18 cellular contexts compared by ENCODE assay signal in genomic region chr19:5232798-5233505, GRCh38.
DNase-seq lines count a peak whose midpoint lies in the region; ATAC-seq, FAIRE-seq and TF ChIP-seq lines count a peak whose summit lies in the region.
"Had no signal": no experiment of that assay in that cellular context is flagged by ENCODE, and none has a peak within 500 bp of the region (broad histone marks: within the 10 kb centered on the region; RNA-seq: fewer than 3 reads in every experiment).

No MANE protein-coding gene starts in this region.

- H3K4me3 ChIP-seq in HepG2 (replicated peaks in 1 of 3; ENCODE audit: insufficient read depth in 1 of 3, low read depth in 2 of 3, low read length in 3 of 3) (no peak overlapping the region), right lobe of liver (no peak overlapping the region)
- H3K4me3 ChIP-seq: Peyer's patch had no signal

- H3K36me3 ChIP-seq in HepG2 (replicated peaks in 1 of 2; ENCODE audit: control insufficient read depth in 1 of 2, insufficient read depth in 2 of 2, low read length in 2 of 2), result no peaks in the 10 kb centered on the region; a peak in 1 of 5 replicates
- H3K36me3 ChIP-seq in right lobe of liver, result no peaks in the 10 kb centered on the region
- H3K36me3 ChIP-seq: Peyer's patch had no signal

- no TSS peak for BruUV-seq in HepG2 (replicated peaks; lab: Mats Ljungman, UMichigan)

- TF ChIP-seq CTCF in HepG2 (CRISPR knock-in tag; IDR thresholded peaks at IDR 0.05) (no peak), right lobe of liver (IDR thresholded peaks at IDR 0.05) (no peak)

- H3K9ac ChIP-seq in HepG2 (ENCODE audit: insufficient read depth, low read depth, low read length), result no peak overlapping the region

- intact Hi-C loops in HepG2 (cut with micrococcal nuclease; ENCODE audit: unreplicated experiment), result no loop called here
- intact Hi-C loops in right lobe of liver (cut with DNase I), result no loop called here

- no peak overlapping the region for H3K4me2 ChIP-seq in HepG2 (ENCODE audit: low read depth, low read length)

- DNase-seq in DMS 273 (lab: John Stamatoyannopoulos, UW; ENCODE audit: unreplicated experiment) (peak; percentile 30), DMS 273 treated with DMSO at 0.1 percent for 48 hours (lab: John Stamatoyannopoulos, UW) (no peak), HepG2 (ENCODE audit: low spot score) (no peak), right lobe of liver (no peak), SK-MEL-5 (ENCODE audit: low read depth, low spot score) (peak; percentile 5), SIG-M5 (lab: John Stamatoyannopoulos, UW) (no peak)
- DNase-seq: DMS79, H7, IMR-90, NCI-H1048, NCI-H1694, NCI-H2029 treated with DMSO at 0.1 percent for 48 hours, NCI-H524 treated with DMSO at 0.1 percent for 48 hours, Peyer's patch, SHP77 treated with DMSO at 0.1 percent for 48 hours, T-helper 2 cell had no signal

- no peaks in the 10 kb centered on the region for H3K27me3 ChIP-seq in HepG2 (ENCODE audit: control insufficient read depth in 1 of 2, insufficient read depth in 2 of 2, low read length in 2 of 2)
- H3K27me3 ChIP-seq in right lobe of liver, result no peaks in the 10 kb centered on the region
- H3K27me3 ChIP-seq: Peyer's patch had no signal

- in situ Hi-C loops in HepG2 (cut with HindIII; ENCODE audit: extremely low pct_ligation_motif_present, low pct_unique_long_range_greater_than_20kb) (no loop called here), SK-MEL-5 (cut with HindIII; ENCODE audit: low pct_unique_long_range_greater_than_20kb, low sequenced_read_pairs) (no loop called here)

- H3K79me2 ChIP-seq in HepG2 (ENCODE audit: insufficient read depth, low read length), result no peaks in the 10 kb centered on the region

- TF ChIP-seq POLR2A in HepG2 (IDR thresholded peaks at IDR 0.05; ENCODE audit: insufficient read depth in 1 of 2, low read depth in 2 of 2, low read length in 2 of 2) (no peak), right lobe of liver (IDR thresholded peaks at IDR 0.05) (no peak)

- ATAC-seq in HepG2, result no peak
- ATAC-seq in right lobe of liver, result no peak
- ATAC-seq in GM18909 (IDR thresholded peaks at IDR 0.05; ENCODE audit: poor library complexity, unreplicated experiment), result no peak

- H3K9me3 ChIP-seq in HepG2 (ENCODE audit: low read length) (no peaks in the 10 kb centered on the region), right lobe of liver (no peaks in the 10 kb centered on the region)
- H3K9me3 ChIP-seq: Peyer's patch had no signal

- H2AFZ ChIP-seq in HepG2 (ENCODE audit: low read length), result no peak overlapping the region

- FAIRE-seq in HepG2 (lab: Jason Lieb, UNC), result no peak

- H3K27ac ChIP-seq in HepG2 (ENCODE audit: extremely low read length, insufficient read depth, low read length) (no peak overlapping the region), right lobe of liver (no peak overlapping the region)
- H3K27ac ChIP-seq: 22Rv1, Peyer's patch had no signal

- CTCF ChIA-PET in HepG2 (lab: Yijun Ruan, JAX; ENCODE audit: low intra/inter-chr PET ratio, low total read pairs), result no interaction called here

- no peak for TF ChIP-seq RAD21 in HepG2 (CRISPR knock-in tag; IDR thresholded peaks at IDR 0.05)

- WGBS in HepG2 (ENCODE audit: low lambda C conversion rate), result 97% methylated on average over 12 of the region's 12 CpGs
- WGBS in right lobe of liver (ENCODE audit: insufficient coverage, low coverage, low lambda C conversion rate, missing lambda C conversion rate), result 95% methylated on average over 6 of the region's 12 CpGs

- TF ChIP-seq EP300 in HepG2 (IDR thresholded peaks at IDR 0.05; ENCODE audit: low read depth in 2 of 2, low read length in 2 of 2) (no peak), HepG2 (CRISPR knock-in tag; IDR thresholded peaks at IDR 0.05; ENCODE audit: borderline replicate concordance) (no peak)

- no peaks in the 10 kb centered on the region for H4K20me1 ChIP-seq in HepG2 (ENCODE audit: insufficient read depth, low read length)

- POLR2A ChIA-PET in HepG2 (lab: Yijun Ruan, JAX), result no interaction called here

- H3K4me1 ChIP-seq in HepG2 (ENCODE audit: insufficient read depth, low read length) (no peaks in the 10 kb centered on the region), right lobe of liver (no peaks in the 10 kb centered on the region)
- H3K4me1 ChIP-seq: Peyer's patch had no signal

TF ChIP-seq in HepG2, 621 proteins besides CTCF, POLR2A, EP300 and RAD21:
- no peak for TF ChIP-seq NFIC (IDR thresholded peaks at IDR 0.05; ENCODE audit: low read length)
- TF ChIP-seq ZKSCAN1 (IDR thresholded peaks at IDR 0.05; ENCODE audit: low read length), result peak; percentile 97
- TF ChIP-seq ZMYM2 (CRISPR knock-in tag; IDR thresholded peaks at IDR 0.05), result peak; percentile 46; the same call in 1 of the 2 replicates
- peak; percentile 34 for TF ChIP-seq CHD4 (IDR thresholded peaks at IDR 0.05; ENCODE audit: borderline replicate concordance, low read length)
- no peak for TF ChIP-seq ZBTB40 (IDR thresholded peaks at IDR 0.05)
- 0 out of 2 replicates have a peak, but pooled peaks have one; percentile 24 for TF ChIP-seq ZBTB40 (CRISPR knock-in tag; IDR thresholded peaks at IDR 0.05)
- no peak for TF ChIP-seq ZNF20 (CRISPR knock-in tag; IDR thresholded peaks at IDR 0.05)
TF ChIP-seq in HepG2: peak in this region for 4.

Comparison
In these comparisons a context has a peak if more than half of its experiments do, and no peak if none do; other contexts are left out.
1. DNase-seq: peak in DMS 273 (single experiment) and SK-MEL-5 (single experiment); none in DMS 273 treated with DMSO at 0.1 percent for 48 hours (single experiment), HepG2 (single experiment), right lobe of liver (0 of 3) and SIG-M5 (single experiment).